In the genomic region with DNA sequence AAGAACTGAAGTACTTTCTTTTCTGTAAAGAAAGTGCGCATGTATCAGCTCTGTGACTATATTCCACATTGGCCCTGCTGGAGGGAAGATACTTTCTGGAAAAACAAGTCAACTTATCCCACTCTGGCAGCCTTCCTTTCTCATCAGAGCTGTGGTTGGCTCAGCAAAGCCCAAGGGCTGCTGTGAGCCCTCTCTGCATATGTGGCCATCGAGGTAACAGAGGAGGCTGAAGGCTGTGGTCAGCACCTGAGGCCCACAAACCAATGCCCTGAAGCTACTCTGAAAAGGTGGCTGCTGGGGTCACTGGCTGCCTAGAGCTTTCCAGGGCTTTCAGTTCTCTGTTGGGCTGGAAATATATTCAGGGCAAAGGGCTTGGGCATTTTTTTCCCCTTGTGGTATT, we compare ENCODE assay signal across 35 cellular contexts.
"Had no signal": no experiment of that assay in that cellular context is flagged by ENCODE, and none has a peak within 500 bp of the region (broad histone marks: within the 10 kb centered on the region; RNA-seq: fewer than 3 reads in every experiment).

No MANE protein-coding gene starts in this region.

- ATAC-seq: activated CD8-positive, alpha-beta memory T cell treated with anti-CD3 and anti-CD28 coated beads, Interleukin-2, amount 10 ng/mL, durations not matched to agents 7 days and 5 days; Right ventricle myocardium inferior had no signal

- DNase-seq: activated CD4-positive, alpha-beta memory T cell treated with anti-CD3 and anti-CD28 coated beads, Interleukin-2, amount 10 ng/mL, durations not matched to agents 7 days and 5 days; activated CD4-positive, alpha-beta T cell treated with anti-CD3 and anti-CD28 coated beads for 1 hour; activated CD4-positive, alpha-beta T cell treated with anti-CD3 and anti-CD28 coated beads for 48 hours; activated CD4-positive, CD25-positive, alpha-beta regulatory T cell; activated CD8-positive, alpha-beta memory T cell treated with anti-CD3 and anti-CD28 coated beads for 24 hours; activated CD8-positive, alpha-beta memory T cell treated with anti-CD3 and anti-CD28 coated beads, Interleukin-2, amount 10 ng/mL, durations not matched to agents 7 days and 5 days; activated CD8-positive, alpha-beta memory T cell treated with anti-CD3 and anti-CD28 coated beads, Interleukin-2, amount 50 U/mL, for 48 hours; activated effector memory CD4-positive, alpha-beta T cell treated with Interleukin-2 at 50 U/mL for 16 hours; activated naive CD4-positive, alpha-beta T cell treated with anti-CD3 and anti-CD28 coated beads, Interleukin-2, amount 10 ng/mL, durations not matched to agents 7 days and 5 days; activated naive CD8-positive, alpha-beta T cell treated with anti-CD3 and anti-CD28 coated beads for 36 hours; activated T-cell treated with anti-CD3 and anti-CD28 coated beads, Interleukin-2, amount 50 U/mL, for 48 hours; amniotic stem cell; aorta; Kasumi-1; KBM-7; MM.1S; NCI-H1105; NCI-H1417 treated with DMSO at 0.1 percent for 48 hours; NCI-H187 treated with DMSO at 0.1 percent for 48 hours; NCI-H2081 treated with DMSO at 0.1 percent for 48 hours; NCI-H226; NCI-H446 treated with DMSO at 0.1 percent for 48 hours; NCI-H524; NCI-H69; NCI-H82; Peyer's patch; SIG-M5; SW 1271; T-helper 1 cell; T-helper 2 cell; T-helper 9 cell; WERI-Rb-1 had no signal

- H3K27me3 ChIP-seq: cardiac muscle cell, Peyer's patch had no signal

- H3K36me3 ChIP-seq: cardiac muscle cell, Peyer's patch, WERI-Rb-1 had no signal

- H3K4me1 ChIP-seq: Peyer's patch had no signal

- H3K9me3 ChIP-seq: Peyer's patch had no signal

- H3K27ac ChIP-seq: cardiac muscle cell, Peyer's patch, RWPE1, WERI-Rb-1 had no signal

- H3K4me3 ChIP-seq: cardiac muscle cell, Peyer's patch had no signal
